In the genomic region with DNA sequence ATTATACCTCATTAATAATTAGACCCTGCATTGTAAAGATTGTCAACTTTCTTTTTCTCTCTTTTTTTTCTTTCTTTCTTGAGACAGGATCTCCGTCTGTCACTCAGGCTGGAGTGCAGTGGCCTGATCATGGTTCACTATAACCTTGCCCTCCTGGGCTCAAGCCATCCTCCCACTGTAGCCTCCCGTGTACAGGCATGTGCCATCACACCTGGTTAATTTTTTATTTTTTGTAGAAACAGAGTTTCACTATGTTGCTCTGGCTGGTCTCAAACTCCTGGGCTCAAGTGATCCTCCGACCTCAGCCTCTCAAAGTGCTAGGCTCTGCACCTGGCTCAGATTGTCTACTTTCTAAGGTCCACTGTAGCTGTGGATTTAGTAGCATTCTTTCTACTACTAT, we compare ENCODE assay signal across 29 cellular contexts. TPM values are rescaled to one million over a fixed set of nuclear protein-coding genes. Genes with fewer than 3 reads are reported as not detected.
A peak's percentile ranks its signal among the peaks of the same experiment; 100 is the strongest.
DNase-seq lines count a peak whose midpoint lies in the region; ATAC-seq lines count a peak whose summit lies in the region.
"Had no signal": no experiment of that assay in that cellular context is flagged by ENCODE, and none has a peak within 500 bp of the region (broad histone marks: within the 10 kb centered on the region; RNA-seq: fewer than 3 reads in every experiment).

No MANE protein-coding gene starts in this region.

- H3K4me1 ChIP-seq in CD4-positive, CD25-positive, alpha-beta regulatory T cell (ENCODE audit: control insufficient read depth, insufficient read depth, low read length, poor library complexity, severe bottlenecking): peaks cover 37% of the 10 kb centered on the region
- H3K4me1 ChIP-seq: adrenal gland, body of pancreas, Peyer's patch, prostate gland had no signal

- POLR2A ChIA-PET in activated CD8-positive, alpha-beta T cell treated with anti-CD3 and anti-CD28 coated beads, Interleukin-2, amount 10 ng/mL, durations not matched to agents 7 days and 5 days (lab: Charles Lee): no interaction called here

- DNase-seq in CD4-positive, CD25-positive, alpha-beta regulatory T cell: no peak
- DNase-seq in left lobe of liver (ENCODE audit: low spot score): no peak
- DNase-seq in stimulated activated naive CD4-positive, alpha-beta T cell (lab: John Stamatoyannopoulos, UW): no peak
- DNase-seq in activated CD8-positive, alpha-beta T cell treated with anti-CD3 and anti-CD28 coated beads, Interleukin-2, amount 10 ng/mL, durations not matched to agents 7 days and 5 days: no peak
- DNase-seq: activated CD4-positive, alpha-beta T cell treated with anti-CD3 and anti-CD28 coated beads, Interleukin-2, amount 50 U/mL, for 48 hours; activated CD4-positive, CD25-positive, alpha-beta regulatory T cell; activated gamma-delta T cell; adrenal gland; body of pancreas; cerebellar nuclear complex; COR-L47; DMS79; dorsolateral prefrontal cortex; GDM1; KBM-7; left ventricle myocardium inferior; naive thymus-derived CD8-positive, alpha-beta T cell; NCI-H1105 treated with DMSO at 0.1 percent for 48 hours; NCI-H2029 treated with DMSO at 0.1 percent for 48 hours; NCI-H2227 treated with DMSO at 0.1 percent for 48 hours; nucleus accumbens; Peyer's patch; SIG-M5; stimulated activated naive CD8-positive, alpha-beta T cell treated with anti-CD3 and anti-CD28 coated beads, Interleukin-15, Interleukin-2, amounts not matched to agents 100 U/mL and 50 U/mL, for 24 hours had no signal

- H3K27ac Mint-ChIP-seq in CD4-positive, CD25-positive, alpha-beta regulatory T cell: peak overlapping the region; percentile 43 to 84 (median 58)
- H3K27ac Mint-ChIP-seq in activated CD8-positive, alpha-beta T cell treated with anti-CD3 and anti-CD28 coated beads, Interleukin-2, amount 10 ng/mL, durations not matched to agents 7 days and 5 days: no peak overlapping the region
- H3K27ac Mint-ChIP-seq: B cell had no signal

- no peak for ATAC-seq in CD4-positive, CD25-positive, alpha-beta regulatory T cell (ENCODE audit: low read depth in 2 of 2)
- ATAC-seq in GM18861 (IDR thresholded peaks at IDR 0.05; ENCODE audit: unreplicated experiment) (peak; percentile 56), HG03354 (IDR thresholded peaks at IDR 0.05; ENCODE audit: poor library complexity, severe bottlenecking, unreplicated experiment) (peak; percentile 52), left lobe of liver (peak; percentile 14), GM21367 (IDR thresholded peaks at IDR 0.05; ENCODE audit: unreplicated experiment) (no peak)
- ATAC-seq in activated CD8-positive, alpha-beta T cell treated with anti-CD3 and anti-CD28 coated beads, Interleukin-2, amount 10 ng/mL, durations not matched to agents 7 days and 5 days: no peak
- ATAC-seq: body of pancreas; naive thymus-derived CD8-positive, alpha-beta T cell; stimulated activated naive CD8-positive, alpha-beta T cell treated with anti-CD3 and anti-CD28 coated beads, Interleukin-15, Interleukin-2, amounts not matched to agents 100 U/mL and 50 U/mL, for 24 hours had no signal

- no peaks in the 10 kb centered on the region for H3K27me3 Mint-ChIP-seq in CD4-positive, CD25-positive, alpha-beta regulatory T cell
- no peaks in the 10 kb centered on the region for H3K27me3 Mint-ChIP-seq in activated CD8-positive, alpha-beta T cell treated with anti-CD3 and anti-CD28 coated beads, Interleukin-2, amount 10 ng/mL, durations not matched to agents 7 days and 5 days (ENCODE audit: low read depth)
- H3K27me3 Mint-ChIP-seq: B cell; naive thymus-derived CD8-positive, alpha-beta T cell had no signal

- peaks cover 3% of the 10 kb centered on the region for H3K36me3 Mint-ChIP-seq in CD4-positive, CD25-positive, alpha-beta regulatory T cell
- H3K36me3 Mint-ChIP-seq in activated CD8-positive, alpha-beta T cell treated with anti-CD3 and anti-CD28 coated beads, Interleukin-2, amount 10 ng/mL, durations not matched to agents 7 days and 5 days (ENCODE audit: low read depth): peaks cover 29% of the 10 kb centered on the region

- no peak overlapping the region for H3K4me3 ChIP-seq in CD4-positive, CD25-positive, alpha-beta regulatory T cell (ENCODE audit: low read depth, low read length)
- H3K4me3 ChIP-seq: adrenal gland, body of pancreas, dorsolateral prefrontal cortex, left ventricle myocardium inferior, Peyer's patch, prostate gland had no signal

- H3K9me3 Mint-ChIP-seq in CD4-positive, CD25-positive, alpha-beta regulatory T cell: no peaks in the 10 kb centered on the region
- no peaks in the 10 kb centered on the region for H3K9me3 Mint-ChIP-seq in activated CD8-positive, alpha-beta T cell treated with anti-CD3 and anti-CD28 coated beads, Interleukin-2, amount 10 ng/mL, durations not matched to agents 7 days and 5 days (ENCODE audit: insufficient read depth)
- H3K9me3 Mint-ChIP-seq: naive thymus-derived CD8-positive, alpha-beta T cell had no signal

- no peaks in the 10 kb centered on the region for H3K27me3 ChIP-seq in CD4-positive, CD25-positive, alpha-beta regulatory T cell (ENCODE audit: control insufficient read depth, insufficient read depth, low read length)
- H3K27me3 ChIP-seq: adrenal gland, body of pancreas, dorsolateral prefrontal cortex, Peyer's patch had no signal

- no peak overlapping the region for H3K27ac ChIP-seq in CD4-positive, CD25-positive, alpha-beta regulatory T cell (ENCODE audit: insufficient read depth, low read length, poor library complexity, severe bottlenecking)
- H3K27ac ChIP-seq: adrenal gland, body of pancreas, dorsolateral prefrontal cortex, Peyer's patch, prostate gland had no signal

- CTCF ChIA-PET in activated CD8-positive, alpha-beta T cell treated with anti-CD3 and anti-CD28 coated beads, Interleukin-2, amount 10 ng/mL, durations not matched to agents 7 days and 5 days (lab: Charles Lee): no interaction called here

- peaks cover 58 to 90% (median 83%) of the 10 kb centered on the region in 4 donors for H3K4me1 Mint-ChIP-seq in CD4-positive, CD25-positive, alpha-beta regulatory T cell
- peaks cover 28% of the 10 kb centered on the region for H3K4me1 Mint-ChIP-seq in activated CD8-positive, alpha-beta T cell treated with anti-CD3 and anti-CD28 coated beads, Interleukin-2, amount 10 ng/mL, durations not matched to agents 7 days and 5 days (ENCODE audit: low read depth)

- no peaks in the 10 kb centered on the region for H3K36me3 ChIP-seq in CD4-positive, CD25-positive, alpha-beta regulatory T cell (ENCODE audit: control insufficient read depth, insufficient read depth, low read length)
- H3K36me3 ChIP-seq: adrenal gland, left ventricle myocardium inferior, Peyer's patch, prostate gland had no signal

- peak overlapping the region in 3 of 4 donors; percentile 6 to 41 (median 37) for H3K4me3 Mint-ChIP-seq in CD4-positive, CD25-positive, alpha-beta regulatory T cell
- no peak overlapping the region for H3K4me3 Mint-ChIP-seq in activated CD8-positive, alpha-beta T cell treated with anti-CD3 and anti-CD28 coated beads, Interleukin-2, amount 10 ng/mL, durations not matched to agents 7 days and 5 days
- H3K4me3 Mint-ChIP-seq: B cell had no signal

- H3K9me3 ChIP-seq in CD4-positive, CD25-positive, alpha-beta regulatory T cell (ENCODE audit: control insufficient read depth in 2 of 2, low read length in 2 of 2): no peaks in the 10 kb centered on the region
- H3K9me3 ChIP-seq: adrenal gland, body of pancreas, left ventricle myocardium inferior, Peyer's patch, prostate gland had no signal

RNA-seq across cellular contexts. Expression of a gene that starts 50.7 kb away (rescaled TPM):
- total RNA-seq in CD4-positive, CD25-positive, alpha-beta regulatory T cell: 65.1 TPM
- polyA plus RNA-seq in CD4-positive, CD25-positive, alpha-beta regulatory T cell: 10 to 100 TPM; 68.5 to 99.9 (median 89.9) TPM
- total RNA-seq in left lobe of liver: 8.0 TPM
- 10 to 100 TPM; 63.6 to 69.8 TPM for total RNA-seq in activated CD8-positive, alpha-beta T cell treated with anti-CD3 and anti-CD28 coated beads, Interleukin-2, amount 10 ng/mL, durations not matched to agents 7 days and 5 days

Comparison
In these comparisons a context has a peak if more than half of its experiments do, and no peak if none do; other contexts are left out.
1. ATAC-seq: peak in GM18861 (single experiment), HG03354 (single experiment) and left lobe of liver (single experiment); none in CD4-positive, CD25-positive, alpha-beta regulatory T cell (0 of 2), activated CD8-positive, alpha-beta T cell treated with anti-CD3 and anti-CD28 coated beads, Interleukin-2, amount 10 ng/mL, durations not matched to agents 7 days and 5 days (single experiment) and GM21367 (single experiment).